In the genomic region with DNA sequence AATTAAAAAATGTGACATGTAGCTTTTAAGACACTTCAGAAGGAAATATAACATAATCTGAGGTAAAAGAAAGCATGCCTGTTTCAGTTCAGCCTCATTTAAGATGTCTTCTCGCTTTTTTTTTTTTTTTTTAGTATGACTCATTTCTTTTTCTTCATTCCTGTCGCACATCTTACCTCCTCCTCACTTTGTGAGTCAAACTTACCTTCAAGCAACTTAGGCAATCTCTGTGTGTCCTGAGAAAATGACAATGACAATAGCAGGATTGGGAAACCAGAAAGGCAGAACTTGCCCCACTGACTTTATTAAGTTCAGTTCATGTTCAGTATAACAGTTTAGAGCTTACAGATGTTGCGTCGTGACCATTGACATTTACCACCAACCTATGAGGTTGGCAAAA, we compare ENCODE assay signal across 19 cellular contexts. TPM values are rescaled to one million over a fixed set of nuclear protein-coding genes. Genes with fewer than 3 reads are reported as not detected.
DNase-seq lines count a peak whose midpoint lies in the region; TF ChIP-seq lines count a peak whose summit lies in the region.
"Had no signal": no experiment of that assay in that cellular context is flagged by ENCODE, and none has a peak within 500 bp of the region (broad histone marks: within the 10 kb centered on the region; RNA-seq: fewer than 3 reads in every experiment).

No MANE protein-coding gene starts in this region.

- no peaks in the 10 kb centered on the region for H3K79me1 ChIP-seq in mesendoderm (ENCODE audit: low read length)

- no peak overlapping the region for H3K9ac ChIP-seq in mesendoderm (ENCODE audit: low read length)
- H3K9ac ChIP-seq: BLaER1 had no signal

- no peak overlapping the region for H4K5ac ChIP-seq in mesendoderm (ENCODE audit: low read length)

- no peak overlapping the region for H3K4me2 ChIP-seq in mesendoderm (ENCODE audit: low read length)
- H3K4me2 ChIP-seq: BLaER1 had no signal

- no peak overlapping the region for H3K18ac ChIP-seq in mesendoderm (ENCODE audit: low read length)

- in situ Hi-C loops in astrocyte of the spinal cord (cut with HindIII; ENCODE audit: low sequenced_read_pairs): no loop called here

- H3K4me3 ChIP-seq in astrocyte of the spinal cord (ENCODE audit: low read depth, low read length) (no peak overlapping the region), esophagus (ENCODE audit: low read depth in 1 of 2, low read length in 2 of 2) (no peak overlapping the region), mesendoderm (ENCODE audit: low read length) (no peak overlapping the region)
- H3K4me3 ChIP-seq: BLaER1, K562, SJCRH30 had no signal

- peak overlapping the region; percentile 6 to 74 for H3K27ac ChIP-seq in esophagus (ENCODE audit: low read depth in 2 of 2, low read length in 1 of 2)
- no peak overlapping the region for H3K27ac ChIP-seq in mesendoderm (ENCODE audit: low read depth, low read length)
- H3K27ac ChIP-seq: BLaER1, SJCRH30 had no signal

- no peak overlapping the region for H3K4ac ChIP-seq in mesendoderm (ENCODE audit: low read depth, low read length)

- H3K4me1 ChIP-seq in esophagus (ENCODE audit: control insufficient read depth in 2 of 2, insufficient read depth in 2 of 2, low read length in 1 of 2): no peaks in the 10 kb centered on the region
- H3K4me1 ChIP-seq in mesendoderm (ENCODE audit: control insufficient read depth, low read depth, low read length): no peaks in the 10 kb centered on the region
- H3K4me1 ChIP-seq: BLaER1, SJCRH30 had no signal

- no peaks in the 10 kb centered on the region for H3K9me3 ChIP-seq in esophagus (ENCODE audit: control insufficient read depth in 2 of 2, insufficient read depth in 1 of 2, low read depth in 1 of 2, low read length in 1 of 2)
- H3K9me3 ChIP-seq: BLaER1, SJCRH30 had no signal

- peak; percentile 17 for DNase-seq in HT1080 (ENCODE audit: low read depth)
- DNase-seq in astrocyte of the spinal cord (ENCODE audit: low read depth, low spot score): peak; percentile 35
- DNase-seq in putamen (ENCODE audit: low spot score): peak; percentile 54
- no peak for DNase-seq in mesendoderm
- DNase-seq in NOMO-1 treated with DMSO at 0.1 percent for 48 hours (lab: John Stamatoyannopoulos, UW; ENCODE audit: unreplicated experiment): no peak
- no peak for DNase-seq in AML-193 (lab: John Stamatoyannopoulos, UW)
- DNase-seq: CD4-positive, alpha-beta memory T cell; DMS153; GDM1; H9; MV-4-11; NCI-H1417; NCI-H187; NCI-H345; NCI-H524 treated with DMSO at 0.1 percent for 48 hours; SJCRH30 had no signal

- no peak overlapping the region for H2BK120ac ChIP-seq in mesendoderm (ENCODE audit: low read depth, low read length)

- H2AK5ac ChIP-seq in mesendoderm (ENCODE audit: low read length): no peak overlapping the region

- peaks cover 0 to 2% of the 10 kb centered on the region in 2 donors for H3K36me3 ChIP-seq in esophagus (ENCODE audit: control insufficient read depth in 2 of 2, insufficient read depth in 2 of 2, low read length in 1 of 2)
- H3K36me3 ChIP-seq in mesendoderm (ENCODE audit: control insufficient read depth, insufficient read depth, low read length): no peaks in the 10 kb centered on the region
- H3K36me3 ChIP-seq: BLaER1, SJCRH30 had no signal

- no peak overlapping the region for H4K8ac ChIP-seq in mesendoderm (ENCODE audit: low read depth, low read length)

- H3K79me2 ChIP-seq in mesendoderm (ENCODE audit: control insufficient read depth, insufficient read depth, low read length): no peaks in the 10 kb centered on the region

- H3K27me3 ChIP-seq in esophagus (ENCODE audit: control insufficient read depth in 1 of 2, insufficient read depth in 2 of 2, low read length in 2 of 2) (no peaks in the 10 kb centered on the region), mesendoderm (ENCODE audit: insufficient read depth, low read length, poor library complexity) (no peaks in the 10 kb centered on the region)
- H3K27me3 ChIP-seq: BLaER1, SJCRH30 had no signal

- TF ChIP-seq CTCF in astrocyte of the spinal cord (IDR thresholded peaks at IDR 0.05; ENCODE audit: low read depth, low read length): no peak

- H3K23ac ChIP-seq in mesendoderm (ENCODE audit: low read length): no peak overlapping the region

- no peak overlapping the region for H3K56ac ChIP-seq in mesendoderm (ENCODE audit: low read length)

- WGBS in esophagus, 2 donors: 51 to 69% methylated on average over 4 of the region's 4 CpGs
- no CpG with 5 or more reads among the region's 4 CpGs for WGBS in mesendoderm (ENCODE audit: extremely low coverage, insufficient coverage, low lambda C conversion rate)

- H2BK15ac ChIP-seq in mesendoderm (replicated peaks; ENCODE audit: low read depth): no peak overlapping the region

- no peak overlapping the region for H2BK5ac ChIP-seq in mesendoderm (ENCODE audit: low read length)

RNA-seq across cellular contexts. Expression of gene PTN, which starts 7.7 kb away (rescaled TPM):
- total RNA-seq in HT1080 (2014; rRNA removed; shearing (Covaris generic)): 0.23 and 0.30 TPM in 2 replicates
- polyA plus RNA-seq in HT1080 (2015; cell fraction: cytosol; rRNA removed): 0.67 and 0.84 TPM in 2 replicates
- 0.50 and 0.78 TPM in 2 replicates for polyA plus RNA-seq in HT1080 (2015; cell fraction: nucleus; rRNA removed)
- 10 to 100 TPM; 88.2 to 97.1 TPM for polyA plus RNA-seq in esophagus
- 31.8 TPM for polyA plus RNA-seq in mesendoderm (2013, experiment 1 of 2)
- 31.3 TPM for polyA plus RNA-seq in mesendoderm (2013, experiment 2 of 2)
- total RNA-seq: CD4-positive, alpha-beta memory T cell; K562 had no signal
- polyA plus RNA-seq: K562 had no signal

Comparison
In these comparisons a context has a peak if more than half of its experiments do, and no peak if none do; other contexts are left out.
1. DNase-seq: peak in HT1080 (single experiment), astrocyte of the spinal cord (single experiment) and putamen (single experiment); none in mesendoderm (single experiment), NOMO-1 treated with DMSO at 0.1 percent for 48 hours (single experiment) and AML-193 (0 of 2).